Comparison of ENCODE assay signal across 8 cellular contexts in genomic region chr5:172983542-172984243, GRCh38. TPM values are rescaled to one million over a fixed set of nuclear protein-coding genes. Genes with fewer than 3 reads are reported as not detected.
DNase-seq lines count a peak whose midpoint lies in the region; ATAC-seq and TF ChIP-seq lines count a peak whose summit lies in the region.

Gene ATP6V0E1 (plus strand): TSS chr5:172983771. CDS start chr5:172983861, 90 bp downstream.

- POLR2A ChIA-PET in naive thymus-derived CD8-positive, alpha-beta T cell (lab: Charles Lee) = interaction anchor here (0.5 to 3.9 kb wide), 28 partner anchors 11 to 699 kb away, joined by 3 to 64 read pairs (median 4); partner anchors contain the start of genes BNIP1, BOD1, DUSP1 and RPL26L1

- peaks cover 18% of the 10 kb centered on the region for H3K4me1 Mint-ChIP-seq in activated T-helper 2 cell treated with anti-CD3 and anti-CD28 coated beads, Interferon-gamma antibody, Interleukin-2, Interleukin-4, amounts not matched to agents 10 μg/mL and 5 μg/mL and 100 μg/mL, durations not matched to agents 14 hours and 24 hours and 36 hours (ENCODE audit: low read depth)
- H3K4me1 Mint-ChIP-seq in naive thymus-derived CD8-positive, alpha-beta T cell = peaks cover 9 to 57% (median 35%) of the 10 kb centered on the region in 4 donors

- H3K9me3 Mint-ChIP-seq in activated T-helper 2 cell treated with anti-CD3 and anti-CD28 coated beads, Interferon-gamma antibody, Interleukin-2, Interleukin-4, amounts not matched to agents 10 μg/mL and 5 μg/mL and 100 μg/mL, durations not matched to agents 14 hours and 24 hours and 36 hours = no peaks in the 10 kb centered on the region
- no peaks in the 10 kb centered on the region for H3K9me3 Mint-ChIP-seq in naive thymus-derived CD8-positive, alpha-beta T cell

- H3K27ac ChIP-seq in RWPE2 (ENCODE audit: poor library complexity, severe bottlenecking) = peak within 1 kb of the TSS; percentile 68

- H3K4me3 Mint-ChIP-seq in activated T-helper 2 cell treated with anti-CD3 and anti-CD28 coated beads, Interferon-gamma antibody, Interleukin-2, Interleukin-4, amounts not matched to agents 10 μg/mL and 5 μg/mL and 100 μg/mL, durations not matched to agents 14 hours and 24 hours and 36 hours (ENCODE audit: low read depth) = peak within 1 kb of the TSS; percentile 98
- peak within 1 kb of the TSS; percentile 94 to 99 (median 97) for H3K4me3 Mint-ChIP-seq in naive thymus-derived CD8-positive, alpha-beta T cell

- TF ChIP-seq CTCF in LNCaP clone FGC (IDR thresholded peaks at IDR 0.05; ENCODE audit: control insufficient read depth, extremely low read depth, insufficient read depth) = no peak
- no peak for TF ChIP-seq CTCF in RWPE2 (IDR thresholded peaks at IDR 0.05; ENCODE audit: poor library complexity, severe bottlenecking)
- TF ChIP-seq CTCF in fibroblast of mammary gland (conservative IDR thresholded peaks at IDR 0.05; ENCODE audit: control insufficient read depth, insufficient read depth, low read depth, low read length) = no peak

- intact Hi-C loops in activated T-helper 2 cell treated with anti-CD3 and anti-CD28 coated beads, Interferon-gamma antibody, Interleukin-2, Interleukin-4, amounts not matched to agents 10 μg/mL and 5 μg/mL and 100 μg/mL, durations not matched to agents 14 hours and 24 hours and 36 hours (cut with micrococcal nuclease) = loop anchor here (1.0 to 2.0 kb wide), 6 partner anchors 24 to 345 kb away; partner anchors contain the start of genes BNIP1, CREBRF, RPL26L1 and STC2

- H3K4me1 ChIP-seq in RWPE2 (ENCODE audit: insufficient read depth, poor library complexity, severe bottlenecking) = peaks cover 9% of the 10 kb centered on the region

- H3K27ac Mint-ChIP-seq in activated T-helper 2 cell treated with anti-CD3 and anti-CD28 coated beads, Interferon-gamma antibody, Interleukin-2, Interleukin-4, amounts not matched to agents 10 μg/mL and 5 μg/mL and 100 μg/mL, durations not matched to agents 14 hours and 24 hours and 36 hours = peak within 1 kb of the TSS; percentile 99
- H3K27ac Mint-ChIP-seq in naive thymus-derived CD8-positive, alpha-beta T cell = peak within 1 kb of the TSS; percentile 92 to 99 (median 99)

- peak; percentile 94 for DNase-seq in EL
- DNase-seq in GOT3 (lab: John Stamatoyannopoulos, UW) = peak; percentile 92
- peak; percentile 86 for DNase-seq in LNCaP clone FGC (ENCODE audit: low read depth)
- peak; percentile 95 for DNase-seq in RWPE2 (ENCODE audit: low spot score)
- DNase-seq in activated T-helper 2 cell treated with anti-CD3 and anti-CD28 coated beads, Interferon-gamma antibody, Interleukin-2, Interleukin-4, amounts not matched to agents 10 μg/mL and 5 μg/mL and 100 μg/mL, durations not matched to agents 14 hours and 24 hours and 36 hours (ENCODE audit: low spot score) = peak; percentile 93
- DNase-seq in fibroblast of mammary gland (ENCODE audit: low read depth) = peak; percentile 88
- peak; percentile 89 to 96 (median 92) for DNase-seq in naive thymus-derived CD8-positive, alpha-beta T cell
- peak; percentile 79 to 92 (median 87) for DNase-seq in stimulated activated naive CD4-positive, alpha-beta T cell (lab: John Stamatoyannopoulos, UW)

- no peaks in the 10 kb centered on the region for H3K9me3 ChIP-seq in RWPE2 (ENCODE audit: severe bottlenecking)

- H3K36me3 Mint-ChIP-seq in activated T-helper 2 cell treated with anti-CD3 and anti-CD28 coated beads, Interferon-gamma antibody, Interleukin-2, Interleukin-4, amounts not matched to agents 10 μg/mL and 5 μg/mL and 100 μg/mL, durations not matched to agents 14 hours and 24 hours and 36 hours (ENCODE audit: low read depth) = peaks cover 35% of the 10 kb centered on the region
- peaks cover 0 to 29% (median 7%) of the 10 kb centered on the region in 3 donors for H3K36me3 Mint-ChIP-seq in naive thymus-derived CD8-positive, alpha-beta T cell

- H3K36me3 ChIP-seq in RWPE2 (ENCODE audit: low read depth) = peaks cover 33% of the 10 kb centered on the region

- peak; percentile 86 for ATAC-seq in RWPE2 (ENCODE audit: low read depth)
- ATAC-seq in naive thymus-derived CD8-positive, alpha-beta T cell = peak; percentile 83 to 86

- no peaks in the 10 kb centered on the region for H3K27me3 ChIP-seq in RWPE2 (ENCODE audit: insufficient read depth, poor library complexity, severe bottlenecking)

- H3K4me3 ChIP-seq in LNCaP clone FGC (ENCODE audit: low read depth, low read length) (peak within 1 kb of the TSS; percentile 88), RWPE2 (ENCODE audit: severe bottlenecking) (peak within 1 kb of the TSS; percentile 88), fibroblast of mammary gland (ENCODE audit: control insufficient read depth, low read depth, low read length) (peak within 1 kb of the TSS; percentile 92)

- H3K27me3 Mint-ChIP-seq in activated T-helper 2 cell treated with anti-CD3 and anti-CD28 coated beads, Interferon-gamma antibody, Interleukin-2, Interleukin-4, amounts not matched to agents 10 μg/mL and 5 μg/mL and 100 μg/mL, durations not matched to agents 14 hours and 24 hours and 36 hours (ENCODE audit: low read depth) = no peaks in the 10 kb centered on the region
- H3K27me3 Mint-ChIP-seq in naive thymus-derived CD8-positive, alpha-beta T cell = no peaks in the 10 kb centered on the region

RNA-seq across cellular contexts. Expression of gene ATP6V0E1, which starts in this region (rescaled TPM):
- total RNA-seq in activated T-helper 2 cell treated with anti-CD3 and anti-CD28 coated beads, Interferon-gamma antibody, Interleukin-2, Interleukin-4, amounts not matched to agents 10 μg/mL and 5 μg/mL and 100 μg/mL, durations not matched to agents 14 hours and 24 hours and 36 hours = 147 and 148 TPM in 2 replicates
- 100 to 1,000 TPM; 141 to 150 TPM for total RNA-seq in naive thymus-derived CD8-positive, alpha-beta T cell
- 100 to 1,000 TPM; 411 to 532 (median 494) TPM for polyA plus RNA-seq in naive thymus-derived CD8-positive, alpha-beta T cell

Comparison
In these comparisons a context has a peak if more than half of its experiments do, and no peak if none do; other contexts are left out.
1. Peak in every context shown above with its lines: DNase-seq, ATAC-seq, H3K4me3 ChIP-seq and H3K27ac ChIP-seq.